Comparison of ENCODE assay signal across 8 cellular contexts in the genomic region with DNA sequence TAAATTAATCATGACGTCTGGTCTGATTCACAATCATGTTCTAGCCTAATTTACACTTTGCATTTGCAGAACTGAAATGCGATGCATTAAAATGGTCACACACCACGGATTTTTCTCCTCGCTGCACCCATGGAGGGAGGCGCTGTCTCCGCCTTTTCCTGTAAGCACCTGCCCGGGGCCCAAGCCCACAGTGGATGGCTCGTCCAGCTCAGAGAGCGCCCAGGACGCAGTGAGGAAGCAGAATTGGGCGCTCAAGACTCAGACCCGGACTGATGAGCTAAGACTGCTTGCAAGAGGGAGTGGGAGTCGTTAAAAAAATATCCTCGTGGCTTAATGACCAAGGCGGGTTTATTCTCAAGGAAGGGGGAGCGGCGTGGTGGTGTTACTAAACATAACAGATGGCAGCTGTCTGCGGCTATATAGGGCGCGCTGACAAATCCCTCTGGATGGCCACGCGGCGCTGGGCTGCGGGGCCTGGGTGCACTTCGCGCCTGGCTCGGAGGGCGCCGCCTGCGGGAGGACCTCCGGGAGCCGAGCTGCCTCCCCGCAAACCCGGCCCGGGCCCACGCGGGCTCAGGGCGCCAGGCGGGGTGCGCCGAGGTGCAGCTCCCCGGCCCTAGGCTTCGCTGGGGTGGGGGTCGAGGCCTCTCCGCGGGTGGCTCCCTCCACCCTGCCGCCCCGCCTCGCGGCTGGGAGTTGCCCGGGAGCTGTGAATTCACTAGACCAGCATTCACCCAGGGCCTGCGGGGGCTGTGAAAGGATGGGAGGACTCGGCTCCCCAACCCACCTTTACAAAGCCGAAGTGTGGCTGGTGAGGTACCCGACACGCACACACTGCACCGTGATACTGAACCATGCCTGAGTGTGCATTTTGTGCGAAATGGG.
DNase-seq lines count a peak whose midpoint lies in the region; ATAC-seq and TF ChIP-seq lines count a peak whose summit lies in the region.

No MANE protein-coding gene starts in this region.

- peak; percentile 82 to 91 for DNase-seq in NCI-H526 (lab: John Stamatoyannopoulos, UW)
- DNase-seq in activated T-helper 9 cell treated with anti-CD3 and anti-CD28 coated beads, Interleukin-2, amount 50 U/mL, for 16 hours (ENCODE audit: low read depth), result peak; percentile 0
- no peak for DNase-seq in right atrium auricular region (ENCODE audit: low spot score)
- DNase-seq in RKO (ENCODE audit: low spot score), result no peak

- TF ChIP-seq POLR2A in GM18526 (IDR thresholded peaks at IDR 0.05; ENCODE audit: extremely low read depth, insufficient read length), result peak; percentile 54

- H3K36me3 ChIP-seq in ACC112 (ENCODE audit: insufficient read depth, low read length) (no peaks in the 10 kb centered on the region), right atrium auricular region (no peaks in the 10 kb centered on the region), skeletal muscle satellite cell (ENCODE audit: insufficient read depth, low read length) (no peaks in the 10 kb centered on the region)

- ATAC-seq in HG03045 (IDR thresholded peaks at IDR 0.05; ENCODE audit: unreplicated experiment), result peak; percentile 53

- H3K4me1 ChIP-seq in ACC112 (ENCODE audit: control insufficient read depth, insufficient read depth, low read length, unreplicated experiment) (peaks cover 6% of the 10 kb centered on the region), right atrium auricular region (peaks cover 0 to 16% of the 10 kb centered on the region in 2 donors), skeletal muscle satellite cell (ENCODE audit: control insufficient read depth, insufficient read depth, low read length) (peaks cover 10% of the 10 kb centered on the region)

- H3K4me2 ChIP-seq in skeletal muscle satellite cell (ENCODE audit: low read length), result peak overlapping the region; percentile 68

- TF ChIP-seq CTCF in right atrium auricular region (IDR thresholded peaks at IDR 0.05), result peak in 1 of 2 donors; percentile 58

- no peak overlapping the region for H3K9ac ChIP-seq in skeletal muscle satellite cell (ENCODE audit: low read depth, low read length)

- H3K27me3 ChIP-seq in ACC112 (ENCODE audit: insufficient read depth, low read length) (peaks cover 52% of the 10 kb centered on the region), right atrium auricular region (no peaks in the 10 kb centered on the region), skeletal muscle satellite cell (ENCODE audit: control insufficient read depth, insufficient read depth, low read length) (peaks cover 22% of the 10 kb centered on the region)

- H3K4me3 ChIP-seq in ACC112 (ENCODE audit: low read depth, low read length) (peak overlapping the region; percentile 73), right atrium auricular region (peak overlapping the region; percentile 21 to 41), skeletal muscle satellite cell (ENCODE audit: low read length) (peak overlapping the region; percentile 26)

- no peak overlapping the region for H3K27ac ChIP-seq in ACC112 (ENCODE audit: low read depth, low read length)
- H3K27ac ChIP-seq in right atrium auricular region, result no peak overlapping the region

- no peaks in the 10 kb centered on the region for H3K79me2 ChIP-seq in ACC112 (ENCODE audit: control insufficient read depth, insufficient read depth, low read length, unreplicated experiment)

- H2AFZ ChIP-seq in ACC112 (ENCODE audit: low read length, unreplicated experiment), result peak overlapping the region; percentile 93

- H3K9me3 ChIP-seq in right atrium auricular region, result no peaks in the 10 kb centered on the region
- H3K9me3 ChIP-seq in skeletal muscle satellite cell (replicated peaks; ENCODE audit: low read length), result no peaks in the 10 kb centered on the region

Comparison
In these comparisons a context has a peak if more than half of its experiments do, and no peak if none do; other contexts are left out.
1. DNase-seq: peak in NCI-H526 (2 of 2) and activated T-helper 9 cell treated with anti-CD3 and anti-CD28 coated beads, Interleukin-2, amount 50 U/mL, for 16 hours (single experiment); none in right atrium auricular region (single experiment) and RKO (single experiment).
2. Peak in every context shown above with its lines, with median percentiles within 50 percentile points of each other: H3K4me3 ChIP-seq.